ENCODE assay signal across 12 cellular contexts in the genomic region with DNA sequence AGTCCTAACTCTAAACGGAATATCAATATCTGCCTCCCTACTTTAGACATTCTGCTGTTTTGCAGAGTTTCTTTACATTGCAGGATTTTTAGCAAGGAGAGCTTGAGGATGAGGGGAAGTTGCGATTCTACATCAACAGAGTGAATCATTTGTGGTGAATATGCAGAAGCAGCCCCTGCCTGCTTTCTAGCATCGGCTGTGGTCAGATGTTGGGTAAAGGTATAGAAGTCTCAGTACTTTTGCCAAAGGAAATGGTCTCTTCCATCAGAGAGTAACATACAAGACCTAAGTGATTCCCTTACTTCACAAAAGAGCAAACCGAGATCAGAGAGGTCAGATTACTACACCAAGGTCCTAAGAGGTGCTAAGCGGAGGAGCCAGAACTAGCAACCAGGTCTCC. TPM values are rescaled to one million over a fixed set of nuclear protein-coding genes. Genes with fewer than 3 reads are reported as not detected.
DNase-seq lines count a peak whose midpoint lies in the region; ATAC-seq, FAIRE-seq and TF ChIP-seq lines count a peak whose summit lies in the region.
"Had no signal": no experiment of that assay in that cellular context is flagged by ENCODE, and none has a peak within 500 bp of the region (broad histone marks: within the 10 kb centered on the region; RNA-seq: fewer than 3 reads in every experiment).

No MANE protein-coding gene starts in this region.

- TF ChIP-seq POLR2A in prostate gland (IDR thresholded peaks at IDR 0.05): no peak

- no peaks in the 10 kb centered on the region for H3K36me3 Mint-ChIP-seq in activated naive CD8-positive, alpha-beta T cell treated with anti-CD3 and anti-CD28 coated beads, Interleukin-2, amount 50 U/mL, for 24 hours (ENCODE audit: low read depth)

- no peaks in the 10 kb centered on the region for H3K27me3 ChIP-seq in prostate gland (replicated peaks; ENCODE audit: insufficient read depth)

- intact Hi-C loops in kidney (cut with DNase I): no loop called here
- intact Hi-C loops in prostate gland (cut with DNase I): no loop called here

- H3K4me1 ChIP-seq in kidney (ENCODE audit: control insufficient read depth in 1 of 2, insufficient read depth in 1 of 2, low read depth in 1 of 2, low read length in 2 of 2) (peaks cover 11 to 21% of the 10 kb centered on the region in 2 donors), prostate gland (replicated peaks) (no peaks in the 10 kb centered on the region)

- peak; percentile 40 for ATAC-seq in HG03159 (IDR thresholded peaks at IDR 0.05; ENCODE audit: unreplicated experiment)
- ATAC-seq in activated naive CD8-positive, alpha-beta T cell treated with anti-CD3 and anti-CD28 coated beads, Interleukin-2, amount 50 U/mL, for 24 hours: peak; percentile 24
- no peak for ATAC-seq in HG02884 (IDR thresholded peaks at IDR 0.05; ENCODE audit: unreplicated experiment)
- no peak for ATAC-seq in GM21390 (IDR thresholded peaks at IDR 0.05; ENCODE audit: unreplicated experiment)

- no peak overlapping the region for H3K27ac Mint-ChIP-seq in activated naive CD8-positive, alpha-beta T cell treated with anti-CD3 and anti-CD28 coated beads, Interleukin-2, amount 50 U/mL, for 24 hours
- H3K27ac Mint-ChIP-seq: type B pancreatic cell had no signal

- no peaks in the 10 kb centered on the region for H3K9me3 Mint-ChIP-seq in activated naive CD8-positive, alpha-beta T cell treated with anti-CD3 and anti-CD28 coated beads, Interleukin-2, amount 50 U/mL, for 24 hours
- H3K9me3 Mint-ChIP-seq: neural crest cell, type B pancreatic cell had no signal

- peak overlapping the region in 1 of 2 donors; percentile 13 for H3K9ac ChIP-seq in kidney (ENCODE audit: low read length in 2 of 2)

- H3K27me3 Mint-ChIP-seq in activated naive CD8-positive, alpha-beta T cell treated with anti-CD3 and anti-CD28 coated beads, Interleukin-2, amount 50 U/mL, for 24 hours: peaks cover 5% of the 10 kb centered on the region
- H3K27me3 Mint-ChIP-seq: type B pancreatic cell had no signal

- no peak for FAIRE-seq in kidney (lab: Jason Lieb, UNC)

- no peak for TF ChIP-seq CTCF in kidney (IDR thresholded peaks at IDR 0.05; ENCODE audit: borderline replicate concordance, extremely low read depth, insufficient read depth)
- no peak for TF ChIP-seq CTCF in prostate gland (IDR thresholded peaks at IDR 0.05)

- no peak overlapping the region for H3K4me3 Mint-ChIP-seq in activated naive CD8-positive, alpha-beta T cell treated with anti-CD3 and anti-CD28 coated beads, Interleukin-2, amount 50 U/mL, for 24 hours
- H3K4me3 Mint-ChIP-seq: neural crest cell, type B pancreatic cell had no signal

- H3K27ac ChIP-seq in kidney (ENCODE audit: low read depth in 2 of 2, low read length in 2 of 2) (peak overlapping the region; percentile 20 to 55), prostate gland (no peak overlapping the region)

- peak; percentile 42 for DNase-seq in A172 (ENCODE audit: low spot score)
- DNase-seq in activated naive CD8-positive, alpha-beta T cell treated with anti-CD3 and anti-CD28 coated beads, Interleukin-2, amount 50 U/mL, for 24 hours: no peak
- no peak for DNase-seq in kidney
- no peak for DNase-seq in NCI-H146 treated with DMSO at 0.1 percent for 48 hours (lab: John Stamatoyannopoulos, UW; ENCODE audit: unreplicated experiment)
- no peak for DNase-seq in prostate gland (ENCODE audit: low spot score)
- DNase-seq: activated naive CD4-positive, alpha-beta T cell treated with Interleukin-2 at 50 U/mL for 16 hours; NCI-H187 treated with DMSO at 0.1 percent for 48 hours had no signal

- H3K4me3 ChIP-seq in kidney (ENCODE audit: low read length in 2 of 2): no peak overlapping the region
- no peak overlapping the region for H3K4me3 ChIP-seq in prostate gland

- no peaks in the 10 kb centered on the region for H3K9me3 ChIP-seq in kidney (ENCODE audit: control insufficient read depth in 1 of 2, low read length in 2 of 2)
- no peaks in the 10 kb centered on the region for H3K9me3 ChIP-seq in prostate gland

- WGBS in prostate gland: 75% methylated on average over 5 of the region's 5 CpGs

- peaks cover 12% of the 10 kb centered on the region for H3K4me1 Mint-ChIP-seq in activated naive CD8-positive, alpha-beta T cell treated with anti-CD3 and anti-CD28 coated beads, Interleukin-2, amount 50 U/mL, for 24 hours

- H3K36me3 ChIP-seq in kidney (ENCODE audit: control insufficient read depth in 1 of 2, insufficient read depth in 2 of 2, low read length in 2 of 2) (no peaks in the 10 kb centered on the region), prostate gland (no peaks in the 10 kb centered on the region)

RNA-seq across cellular contexts. Expression of a gene that starts 15.2 kb away (rescaled TPM):
- total RNA-seq in A172 (2014; rRNA removed; shearing (Covaris generic)): 4.0 and 11.1 TPM in 2 replicates
- 10.7 TPM for total RNA-seq in kidney
- 20.8 TPM for polyA plus RNA-seq in kidney (ENCODE audit: insufficient read depth, low read depth, low replicate concordance)
- total RNA-seq in prostate gland: 10 to 100 TPM in 1 of 2 donors, 1 to 10 TPM in 1; 7.1 to 10.6 TPM

Comparison
In these comparisons a context has a peak if more than half of its experiments do, and no peak if none do; other contexts are left out.
1. ATAC-seq: peak in HG03159 (single experiment) and activated naive CD8-positive, alpha-beta T cell treated with anti-CD3 and anti-CD28 coated beads, Interleukin-2, amount 50 U/mL, for 24 hours (single experiment); none in HG02884 (single experiment) and GM21390 (single experiment).
2. H3K27ac ChIP-seq: peak in kidney (2 of 2); none in prostate gland (0 of 2).